Comparison of ENCODE assay signal across 10 cellular contexts in genomic region chr2:113136828-113137775, GRCh38. TPM values are rescaled to one million over a fixed set of nuclear protein-coding genes. Genes with fewer than 3 reads are reported as not detected.
A peak's percentile ranks its signal among the peaks of the same experiment; 100 is the strongest.
DNase-seq lines count a peak whose midpoint lies in the region; ATAC-seq, FAIRE-seq and TF ChIP-seq lines count a peak whose summit lies in the region.
"Had no signal": no experiment of that assay in that cellular context is flagged by ENCODE, and none has a peak within 500 bp of the region (broad histone marks: within the 10 kb centered on the region; RNA-seq: fewer than 3 reads in every experiment).

No MANE protein-coding gene starts in this region.

- TF ChIP-seq CTCF in Caco-2 (IDR thresholded peaks at IDR 0.05; ENCODE audit: insufficient read depth in 1 of 2, low read depth in 1 of 2, low read length in 1 of 2, severe bottlenecking in 1 of 2, unreplicated experiment in 1 of 2) = peak; percentile 71 to 73
- peak; percentile 65 for TF ChIP-seq CTCF in RWPE1 (conservative IDR thresholded peaks at IDR 0.05; ENCODE audit: low read depth)
- TF ChIP-seq CTCF in bronchial epithelial cell (IDR thresholded peaks at IDR 0.05; ENCODE audit: insufficient read depth, low read length, severe bottlenecking) = peak; percentile 70
- peak; percentile 88 for TF ChIP-seq CTCF in HepG2 (CRISPR knock-in tag; IDR thresholded peaks at IDR 0.05)
- TF ChIP-seq CTCF in type B pancreatic cell (conservative IDR thresholded peaks at IDR 0.05) = peak; percentile 82

- H3K4me1 ChIP-seq in Caco-2 (peaks cover 12% of the 10 kb centered on the region), HAP-1 (no peaks in the 10 kb centered on the region), HepG2 (ENCODE audit: insufficient read depth, low read length) (peaks cover 63% of the 10 kb centered on the region)

- BruUV-seq in Caco-2 (replicated peaks; lab: Mats Ljungman, UMichigan) (no TSS peak), HepG2 (replicated peaks; lab: Mats Ljungman, UMichigan) (no TSS peak)

- H3K36me3 Mint-ChIP-seq in Caco-2 (ENCODE audit: insufficient read depth, unreplicated experiment) (no peaks in the 10 kb centered on the region), type B pancreatic cell (no peaks in the 10 kb centered on the region)

- CTCF ChIA-PET in Caco-2 (lab: Charles Lee) = interaction anchor here (0.6 to 2.9 kb wide), 11 partner anchors 16 to 253 kb away, joined by 3 to 34 read pairs (median 4); partner anchors contain the start of gene PSD4
- CTCF ChIA-PET in RWPE1 (lab: Yijun Ruan, JAX) = interaction anchor here (0.6 to 2.7 kb wide), 21 partner anchors 8 to 437 kb away, joined by 3 to 13 read pairs (median 4); no protein-coding TSS in a partner anchor
- CTCF ChIA-PET in HepG2 (lab: Yijun Ruan, JAX; ENCODE audit: low intra/inter-chr PET ratio, low total read pairs) = interaction anchor here (0.7 to 5.4 kb wide), 17 partner anchors 30 to 253 kb away, joined by 3 to 80 read pairs (median 6); no protein-coding TSS in a partner anchor

- DNase-seq in Caco-2 = peak in 1 of 2 experiments; percentile 65
- DNase-seq in HAP-1 (ENCODE audit: low spot score in 2 of 2) = peak; percentile 10 to 49
- DNase-seq in RWPE1 (ENCODE audit: low spot score) = peak; percentile 51
- DNase-seq in bronchial epithelial cell (ENCODE audit: low read depth) = no peak
- DNase-seq in HepG2 (ENCODE audit: low spot score) = peak; percentile 59
- peak; percentile 25 for DNase-seq in type B pancreatic cell (ENCODE audit: extremely low spot score, unreplicated experiment)
- DNase-seq in NCI-H128 (lab: John Stamatoyannopoulos, UW; ENCODE audit: unreplicated experiment) = no peak
- DNase-seq: right cardiac atrium had no signal

- H3K4me3 Mint-ChIP-seq in Caco-2 (ENCODE audit: unreplicated experiment) (no peak overlapping the region), type B pancreatic cell (peak overlapping the region; percentile 23)
- H3K4me3 Mint-ChIP-seq: T-helper 1 cell treated with Interleukin-12 subunit alpha and Interleukin-12 subunit beta and Interleukin-4 antibody, amounts not matched to agents 30 μg/mL and 1 μg/mL, for 36 hours had no signal

- in situ Hi-C loops in HAP-1 (cut with MboI; ENCODE audit: low sequenced_read_pairs) (loop anchor here (10.0 kb wide), 1 partner anchor 238 kb away; no protein-coding TSS in a partner anchor), HepG2 (cut with HindIII; ENCODE audit: extremely low pct_ligation_motif_present, low pct_unique_long_range_greater_than_20kb) (loop anchor here (5.0 kb wide), 3 partner anchors 55 to 235 kb away; no protein-coding TSS in a partner anchor)

- H3K27me3 Mint-ChIP-seq in Caco-2 (ENCODE audit: insufficient read depth, unreplicated experiment) = no peaks in the 10 kb centered on the region
- H3K27me3 Mint-ChIP-seq in type B pancreatic cell = no peaks in the 10 kb centered on the region

- H3K9ac ChIP-seq in HepG2 (ENCODE audit: insufficient read depth, low read depth, low read length) = no peak overlapping the region

- TF ChIP-seq EP300 in HepG2 (IDR thresholded peaks at IDR 0.05; ENCODE audit: low read depth in 2 of 2, low read length in 2 of 2) = no peak
- TF ChIP-seq EP300 in HepG2 (CRISPR knock-in tag; IDR thresholded peaks at IDR 0.05; ENCODE audit: borderline replicate concordance) = no peak

- no peaks in the 10 kb centered on the region for H3K9me3 ChIP-seq in Caco-2
- H3K9me3 ChIP-seq in HAP-1 = no peaks in the 10 kb centered on the region
- H3K9me3 ChIP-seq in HepG2 (ENCODE audit: low read length) = no peaks in the 10 kb centered on the region

- TF ChIP-seq RAD21 in HepG2 (CRISPR knock-in tag; IDR thresholded peaks at IDR 0.05) = peak; percentile 77

- H3K9me3 Mint-ChIP-seq in Caco-2 (ENCODE audit: unreplicated experiment) (no peaks in the 10 kb centered on the region), type B pancreatic cell (no peaks in the 10 kb centered on the region)
- H3K9me3 Mint-ChIP-seq: T-helper 1 cell treated with Interleukin-12 subunit alpha and Interleukin-12 subunit beta and Interleukin-4 antibody, amounts not matched to agents 30 μg/mL and 1 μg/mL, for 36 hours had no signal

- 38% methylated on average over 8 of the region's 8 CpGs for WGBS in HepG2 (ENCODE audit: low lambda C conversion rate)

- no peak overlapping the region for H2AFZ ChIP-seq in HepG2 (ENCODE audit: low read length)

- TF ChIP-seq POLR2A in HepG2 (IDR thresholded peaks at IDR 0.05; ENCODE audit: insufficient read depth in 1 of 2, low read depth in 2 of 2, low read length in 2 of 2) = no peak

- no peak overlapping the region; the same call in 1 of the 2 replicates for H3K4me2 ChIP-seq in HepG2 (ENCODE audit: low read depth, low read length)

- no peak overlapping the region for H3K27ac ChIP-seq in RWPE1
- H3K27ac ChIP-seq in HepG2 (ENCODE audit: extremely low read length, insufficient read depth, low read length) = no peak overlapping the region

- no peaks in the 10 kb centered on the region for H4K20me1 ChIP-seq in HepG2 (ENCODE audit: insufficient read depth, low read length)

- H3K27me3 ChIP-seq in Caco-2 (replicated peaks; ENCODE audit: control insufficient read depth, insufficient read depth, low read length) (no peaks in the 10 kb centered on the region), HAP-1 (ENCODE audit: low read depth) (no peaks in the 10 kb centered on the region), bronchial epithelial cell (ENCODE audit: control insufficient read depth, insufficient read depth, low read length) (no peaks in the 10 kb centered on the region), HepG2 (ENCODE audit: control insufficient read depth in 1 of 2, insufficient read depth in 2 of 2, low read length in 2 of 2) (peaks cover 0 to 11% of the 10 kb centered on the region in 2 experiments; a peak in 1 of 5 replicates)

- intact Hi-C loops in Caco-2 (cut with micrococcal nuclease; ENCODE audit: unreplicated experiment) = loop anchor here (1.0 to 5.0 kb wide), 6 partner anchors 43 to 253 kb away; no protein-coding TSS in a partner anchor
- intact Hi-C loops in HepG2 (cut with micrococcal nuclease; ENCODE audit: unreplicated experiment) = loop anchor here (1.0 to 2.0 kb wide), 3 partner anchors 57 to 254 kb away; no protein-coding TSS in a partner anchor

- POLR2A ChIA-PET in Caco-2 (lab: Charles Lee) = no interaction called here
- POLR2A ChIA-PET in RWPE1 (lab: Yijun Ruan, JAX; ENCODE audit: low non-redundant PET) = no interaction called here
- POLR2A ChIA-PET in HepG2 (lab: Yijun Ruan, JAX) = interaction anchor here (0.9 to 5.7 kb wide), 9 partner anchors 10 to 62 kb away, joined by 3 to 63 read pairs (median 12); partner anchors contain the start of gene IL1RN

- H3K4me1 Mint-ChIP-seq in Caco-2 (ENCODE audit: low read depth, unreplicated experiment) (peaks cover 12% of the 10 kb centered on the region), type B pancreatic cell (ENCODE audit: unreplicated experiment) (peaks cover 8% of the 10 kb centered on the region)

- H3K27ac Mint-ChIP-seq in Caco-2 (ENCODE audit: unreplicated experiment) (no peak overlapping the region), type B pancreatic cell (peak overlapping the region; percentile 69)
- H3K27ac Mint-ChIP-seq: T-helper 1 cell treated with Interleukin-12 subunit alpha and Interleukin-12 subunit beta and Interleukin-4 antibody, amounts not matched to agents 30 μg/mL and 1 μg/mL, for 36 hours had no signal

- H3K4me3 ChIP-seq in Caco-2 (ENCODE audit: low read depth, low read length) = no peak overlapping the region
- H3K4me3 ChIP-seq in HAP-1 = no peak overlapping the region
- no peak overlapping the region for H3K4me3 ChIP-seq in bronchial epithelial cell (ENCODE audit: low read depth, low read length)
- H3K4me3 ChIP-seq in HepG2 (replicated peaks in 1 of 3; ENCODE audit: insufficient read depth in 1 of 3, low read depth in 2 of 3, low read length in 3 of 3) = no peak overlapping the region

- FAIRE-seq in bronchial epithelial cell (lab: Jason Lieb, UNC) (no peak), HepG2 (lab: Jason Lieb, UNC) (peak; percentile 84)

- no peaks in the 10 kb centered on the region for H3K79me2 ChIP-seq in HepG2 (ENCODE audit: insufficient read depth, low read length)

- H3K36me3 ChIP-seq in Caco-2 (ENCODE audit: control insufficient read depth, insufficient read depth, low read length) = no peaks in the 10 kb centered on the region
- no peaks in the 10 kb centered on the region for H3K36me3 ChIP-seq in HAP-1 (replicated peaks)
- peaks cover 5% of the 10 kb centered on the region for H3K36me3 ChIP-seq in bronchial epithelial cell (ENCODE audit: control insufficient read depth, insufficient read depth, low read length)
- peaks cover 2 to 8% of the 10 kb centered on the region in 2 experiments; a peak in 3 of 5 replicates for H3K36me3 ChIP-seq in HepG2 (replicated peaks in 1 of 2; ENCODE audit: control insufficient read depth in 1 of 2, insufficient read depth in 2 of 2, low read length in 2 of 2)

- ATAC-seq in HepG2 (peak; percentile 50), GM21381 (IDR thresholded peaks at IDR 0.05; ENCODE audit: unreplicated experiment) (no peak)

RNA-seq across cellular contexts. Expression of gene IL1RN, which starts 9.7 kb away (rescaled TPM):
- not detected in 2 replicates for total RNA-seq in Caco-2 (2022)
- total RNA-seq in bronchial epithelial cell = 71.9 and 113 TPM in 2 replicates
- 21.1 and 21.2 TPM in 2 replicates for total RNA-seq in HepG2 (2016; rRNA removed; fragmentation: Illumina TruSeq; extraction: Trizol)
- total RNA-seq in HepG2 (2016; cell fraction: cytosol; rRNA removed; fragmentation: Illumina TruSeq; extraction: Trizol; ENCODE audit: low read depth) = 6.3 and 8.3 TPM in 2 replicates
- total RNA-seq in HepG2 (2016; cell fraction: insoluble cytoplasmic fraction; rRNA removed; fragmentation: Illumina TruSeq; extraction: Trizol) = 21.0 and 24.7 TPM in 2 replicates
- 18.1 and 19.8 TPM in 2 replicates for total RNA-seq in HepG2 (2016; cell fraction: membrane; rRNA removed; fragmentation: Illumina TruSeq; extraction: Trizol)
- 16.3 and 16.9 TPM in 2 replicates for total RNA-seq in HepG2 (2016; cell fraction: nucleus; rRNA removed; fragmentation: Illumina TruSeq; extraction: Trizol)
- polyA plus RNA-seq in HepG2 (2011; rRNA removed) = 101 and 142 TPM in 2 replicates
- 92.3 and 115 TPM in 2 replicates for polyA plus RNA-seq in HepG2 (2011; cell fraction: cytosol; rRNA removed)
- 29.8 and 45.4 TPM in 2 replicates for polyA plus RNA-seq in HepG2 (2011; cell fraction: nucleus; rRNA removed)
- 96.1 and 98.3 TPM in 2 replicates for polyA plus RNA-seq in HepG2 (2012)
- polyA plus RNA-seq in HepG2 (2016; cell fraction: cytosol; fragmentation: Illumina TruSeq; extraction: Trizol; ENCODE audit: low read depth) = 12.2 and 14.7 TPM in 2 replicates
- polyA plus RNA-seq in HepG2 (2016; cell fraction: insoluble cytoplasmic fraction; fragmentation: Illumina TruSeq; extraction: Trizol; ENCODE audit: low read depth) = 46.6 and 48.4 TPM in 2 replicates
- polyA plus RNA-seq in HepG2 (2016; cell fraction: membrane; fragmentation: Illumina TruSeq; extraction: Trizol; ENCODE audit: low read depth) = 32.1 and 33.8 TPM in 2 replicates
- polyA plus RNA-seq in HepG2 (2016; cell fraction: nucleus; fragmentation: Illumina TruSeq; extraction: Trizol; ENCODE audit: insufficient read depth, low read depth) = 23.4 and 24.9 TPM in 2 replicates
- polyA minus RNA-seq in HepG2 (2011; rRNA and poly(A)+ RNA removed; ENCODE audit: low replicate concordance) = 0.42 and 94.0 TPM in 2 replicates
- 35.5 and 37.1 TPM in 2 replicates for polyA minus RNA-seq in HepG2 (2011; cell fraction: cytosol; rRNA and poly(A)+ RNA removed)
- 29.4 and 42.8 TPM in 2 replicates for polyA minus RNA-seq in HepG2 (2011; cell fraction: nucleus; rRNA and poly(A)+ RNA removed)
- total RNA-seq in type B pancreatic cell (ENCODE audit: low replicate concordance) = 11.0 and 20.5 TPM in 2 replicates

RNA-seq across cellular contexts. Expression of gene PSD4, which starts 36.7 kb away (rescaled TPM):
- total RNA-seq in Caco-2 (2022) = 15.5 and 18.7 TPM in 2 replicates
- 25.0 and 27.0 TPM in 2 replicates for total RNA-seq in bronchial epithelial cell
- 8.6 and 9.4 TPM in 2 replicates for total RNA-seq in HepG2 (2016; rRNA removed; fragmentation: Illumina TruSeq; extraction: Trizol)
- 1.8 and 2.1 TPM in 2 replicates for total RNA-seq in HepG2 (2016; cell fraction: cytosol; rRNA removed; fragmentation: Illumina TruSeq; extraction: Trizol; ENCODE audit: low read depth)
- total RNA-seq in HepG2 (2016; cell fraction: insoluble cytoplasmic fraction; rRNA removed; fragmentation: Illumina TruSeq; extraction: Trizol) = 6.4 and 9.6 TPM in 2 replicates
- 4.3 and 5.2 TPM in 2 replicates for total RNA-seq in HepG2 (2016; cell fraction: membrane; rRNA removed; fragmentation: Illumina TruSeq; extraction: Trizol)
- 10.2 and 10.4 TPM in 2 replicates for total RNA-seq in HepG2 (2016; cell fraction: nucleus; rRNA removed; fragmentation: Illumina TruSeq; extraction: Trizol)
- 5.8 and 9.1 TPM in 2 replicates for polyA plus RNA-seq in HepG2 (2011; rRNA removed)
- 4.3 and 4.7 TPM in 2 replicates for polyA plus RNA-seq in HepG2 (2011; cell fraction: cytosol; rRNA removed)
- polyA plus RNA-seq in HepG2 (2011; cell fraction: nucleus; rRNA removed) = 34.6 and 36.0 TPM in 2 replicates
- 9.7 and 12.9 TPM in 2 replicates for polyA plus RNA-seq in HepG2 (2012)
- 1.3 TPM in 2 replicates for polyA plus RNA-seq in HepG2 (2016; cell fraction: cytosol; fragmentation: Illumina TruSeq; extraction: Trizol; ENCODE audit: low read depth)
- polyA plus RNA-seq in HepG2 (2016; cell fraction: insoluble cytoplasmic fraction; fragmentation: Illumina TruSeq; extraction: Trizol; ENCODE audit: low read depth) = 4.3 and 6.8 TPM in 2 replicates
- polyA plus RNA-seq in HepG2 (2016; cell fraction: membrane; fragmentation: Illumina TruSeq; extraction: Trizol; ENCODE audit: low read depth) = 3.3 TPM in 2 replicates
- 14.7 and 15.0 TPM in 2 replicates for polyA plus RNA-seq in HepG2 (2016; cell fraction: nucleus; fragmentation: Illumina TruSeq; extraction: Trizol; ENCODE audit: insufficient read depth, low read depth)
- 3.6 and 13.9 TPM in 2 replicates for polyA minus RNA-seq in HepG2 (2011; rRNA and poly(A)+ RNA removed; ENCODE audit: low replicate concordance)
- 5.2 and 5.3 TPM in 2 replicates for polyA minus RNA-seq in HepG2 (2011; cell fraction: cytosol; rRNA and poly(A)+ RNA removed)
- 11.6 and 16.2 TPM in 2 replicates for polyA minus RNA-seq in HepG2 (2011; cell fraction: nucleus; rRNA and poly(A)+ RNA removed)
- total RNA-seq in type B pancreatic cell (ENCODE audit: low replicate concordance) = 38.8 and 79.1 TPM in 2 replicates

Comparison
In these comparisons a context has a peak if more than half of its experiments do, and no peak if none do; other contexts are left out.
1. DNase-seq: peak in HAP-1 (2 of 2), RWPE1 (single experiment), HepG2 (single experiment) and type B pancreatic cell (single experiment); none in bronchial epithelial cell (single experiment) and NCI-H128 (single experiment).
2. Peak in every context shown above with its lines, with median percentiles within 50 percentile points of each other: CTCF ChIP-seq.